In the genomic region with DNA sequence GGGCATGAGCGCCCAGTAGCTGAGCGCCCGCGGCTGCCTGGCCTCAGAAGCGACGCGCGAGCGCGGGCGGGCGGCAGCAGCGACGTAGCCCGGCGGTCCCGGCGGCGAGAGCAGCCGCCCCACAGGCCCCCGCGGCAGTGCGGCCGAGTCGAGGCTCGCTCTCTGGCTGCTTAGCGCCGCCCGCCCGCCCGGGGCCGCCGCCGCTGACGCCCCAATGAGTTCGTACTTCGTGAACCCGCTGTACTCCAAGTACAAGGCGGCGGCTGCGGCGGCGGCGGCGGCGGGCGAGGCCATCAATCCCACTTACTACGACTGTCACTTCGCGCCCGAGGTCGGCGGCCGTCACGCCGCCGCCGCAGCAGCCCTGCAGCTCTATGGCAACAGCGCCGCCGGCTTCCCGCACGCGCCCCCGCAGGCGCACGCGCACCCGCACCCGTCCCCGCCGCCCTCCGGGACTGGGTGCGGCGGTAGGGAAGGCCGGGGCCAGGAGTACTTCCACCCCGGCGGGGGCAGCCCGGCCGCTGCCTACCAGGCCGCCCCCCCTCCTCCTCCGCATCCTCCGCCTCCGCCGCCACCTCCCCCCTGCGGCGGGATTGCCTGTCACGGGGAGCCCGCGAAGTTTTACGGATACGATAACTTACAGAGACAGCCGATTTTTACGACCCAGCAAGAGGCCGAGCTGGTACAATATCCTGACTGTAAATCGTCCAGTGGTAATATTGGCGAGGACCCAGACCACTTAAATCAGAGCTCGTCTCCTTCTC, we compare ENCODE assay signal across 1 cellular context.
TF ChIP-seq lines count a peak whose summit lies in the region.

No MANE protein-coding gene starts in this region.

TF ChIP-seq in HEK293, 187 proteins besides CTCF, POLR2A, EP300 and RAD21 (continued from another document and continues in another):
- TF ChIP-seq, protein P1, sequence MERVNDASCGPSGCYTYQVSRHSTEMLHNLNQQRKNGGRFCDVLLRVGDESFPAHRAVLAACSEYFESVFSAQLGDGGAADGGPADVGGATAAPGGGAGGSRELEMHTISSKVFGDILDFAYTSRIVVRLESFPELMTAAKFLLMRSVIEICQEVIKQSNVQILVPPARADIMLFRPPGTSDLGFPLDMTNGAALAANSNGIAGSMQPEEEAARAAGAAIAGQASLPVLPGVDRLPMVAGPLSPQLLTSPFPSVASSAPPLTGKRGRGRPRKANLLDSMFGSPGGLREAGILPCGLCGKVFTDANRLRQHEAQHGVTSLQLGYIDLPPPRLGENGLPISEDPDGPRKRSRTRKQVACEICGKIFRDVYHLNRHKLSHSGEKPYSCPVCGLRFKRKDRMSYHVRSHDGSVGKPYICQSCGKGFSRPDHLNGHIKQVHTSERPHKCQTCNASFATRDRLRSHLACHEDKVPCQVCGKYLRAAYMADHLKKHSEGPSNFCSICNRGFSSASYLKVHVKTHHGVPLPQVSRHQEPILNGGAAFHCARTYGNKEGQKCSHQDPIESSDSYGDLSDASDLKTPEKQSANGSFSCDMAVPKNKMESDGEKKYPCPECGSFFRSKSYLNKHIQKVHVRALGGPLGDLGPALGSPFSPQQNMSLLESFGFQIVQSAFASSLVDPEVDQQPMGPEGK (tag by site-specific recombination; IDR thresholded peaks at IDR 0.05), result peak; percentile 80
- TF ChIP-seq ZBTB8A (tag by site-specific recombination; IDR thresholded peaks at IDR 0.05) (peak; percentile 80), SP2 (tag by site-specific recombination; IDR thresholded peaks at IDR 0.05) (peak; percentile 41), ZNF792 (tag by site-specific recombination; IDR thresholded peaks at IDR 0.05) (no peak), ZNF335 (tag by site-specific recombination; conservative IDR thresholded peaks at IDR 0.05) (peak; percentile 63; the same call in 1 of the 2 replicates), ZNF560 (tag by site-specific recombination; IDR thresholded peaks at IDR 0.05; ENCODE audit: borderline replicate concordance) (no peak), RBAK (tag by site-specific recombination; IDR thresholded peaks at IDR 0.05) (no peak), HOXC10 (CRISPR knock-in tag; IDR thresholded peaks at IDR 0.05) (no peak; the same call in 1 of the 2 replicates), GLI4 (tag by site-specific recombination; IDR thresholded peaks at IDR 0.05) (no peak), ZFP3 (tag by site-specific recombination; IDR thresholded peaks at IDR 0.05; ENCODE audit: low read depth) (no peak), ZNF473 (tag by site-specific recombination; IDR thresholded peaks at IDR 0.05) (no peak), YY2 (tag by site-specific recombination; IDR thresholded peaks at IDR 0.05) (no peak), ZNF24 (tag by site-specific recombination; IDR thresholded peaks at IDR 0.05) (peak; percentile 46; the same call in 1 of the 2 replicates), ZNF76 (tag by site-specific recombination; IDR thresholded peaks at IDR 0.05; ENCODE audit: borderline replicate concordance, low read depth) (peak; percentile 36; the same call in 1 of the 2 replicates), ZNF184 (tag by site-specific recombination; IDR thresholded peaks at IDR 0.05) (no peak), ZNF214 (tag by site-specific recombination; IDR thresholded peaks at IDR 0.05; ENCODE audit: borderline replicate concordance) (no peak), ZNF37A (tag by site-specific recombination; IDR thresholded peaks at IDR 0.05) (no peak), SP7 (tag by site-specific recombination; IDR thresholded peaks at IDR 0.05) (peak; percentile 49), ZNF610 (tag by site-specific recombination; IDR thresholded peaks at IDR 0.05; ENCODE audit: borderline replicate concordance) (0 out of 2 replicates have a peak, but pooled peaks have one; percentile 17), ZNF555 (tag by site-specific recombination; conservative IDR thresholded peaks at IDR 0.05) (no peak), ZNF654 (tag by site-specific recombination; IDR thresholded peaks at IDR 0.05; ENCODE audit: low read depth) (no peak; the same call in 1 of the 2 replicates), KLF10 (tag by site-specific recombination; IDR thresholded peaks at IDR 0.05) (peak; percentile 48; the same call in 1 of the 2 replicates), ZNF19 (tag by site-specific recombination; IDR thresholded peaks at IDR 0.05; ENCODE audit: low read depth) (no peak), ZNF561 (tag by site-specific recombination; IDR thresholded peaks at IDR 0.05; ENCODE audit: borderline replicate concordance) (peak; percentile 42; the same call in 1 of the 2 replicates), ZSCAN16 (tag by site-specific recombination; IDR thresholded peaks at IDR 0.05) (no peak), ZNF596 (tag by site-specific recombination; IDR thresholded peaks at IDR 0.05) (no peak; the same call in 1 of the 2 replicates), FEZF1 (tag by site-specific recombination; IDR thresholded peaks at IDR 0.05) (peak; percentile 91)
- TF ChIP-seq, protein P2, sequence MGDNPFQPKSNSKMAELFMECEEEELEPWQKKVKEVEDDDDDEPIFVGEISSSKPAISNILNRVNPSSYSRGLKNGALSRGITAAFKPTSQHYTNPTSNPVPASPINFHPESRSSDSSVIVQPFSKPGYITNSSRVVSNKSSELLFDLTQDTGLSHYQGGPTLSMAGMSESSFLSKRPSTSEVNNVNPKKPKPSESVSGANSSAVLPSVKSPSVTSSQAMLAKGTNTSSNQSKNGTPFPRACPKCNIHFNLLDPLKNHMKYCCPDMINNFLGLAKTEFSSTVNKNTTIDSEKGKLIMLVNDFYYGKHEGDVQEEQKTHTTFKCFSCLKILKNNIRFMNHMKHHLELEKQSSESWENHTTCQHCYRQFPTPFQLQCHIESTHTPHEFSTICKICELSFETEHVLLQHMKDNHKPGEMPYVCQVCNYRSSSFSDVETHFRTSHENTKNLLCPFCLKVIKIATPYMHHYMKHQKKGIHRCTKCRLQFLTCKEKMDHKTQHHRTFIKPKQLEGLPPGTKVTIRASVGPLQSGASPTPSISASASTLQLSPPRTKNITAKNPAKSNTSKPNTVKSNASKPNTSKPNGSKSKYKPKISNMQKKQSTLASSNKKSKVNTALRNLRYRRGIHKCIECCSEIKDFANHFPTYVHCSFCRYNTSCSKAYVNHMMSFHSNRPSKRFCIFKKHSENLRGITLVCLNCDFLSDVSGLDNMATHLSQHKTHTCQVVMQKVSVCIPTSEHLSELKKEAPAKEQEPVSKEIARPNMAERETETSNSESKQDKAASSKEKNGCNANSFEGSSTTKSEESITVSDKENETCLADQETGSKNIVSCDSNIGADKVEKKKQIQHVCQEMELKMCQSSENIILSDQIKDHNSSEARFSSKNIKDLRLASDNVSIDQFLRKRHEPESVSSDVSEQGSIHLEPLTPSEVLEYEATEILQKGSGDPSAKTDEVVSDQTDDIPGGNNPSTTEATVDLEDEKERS (tag by site-specific recombination; IDR thresholded peaks at IDR 0.05), result no peak
- TF ChIP-seq, protein P3, sequence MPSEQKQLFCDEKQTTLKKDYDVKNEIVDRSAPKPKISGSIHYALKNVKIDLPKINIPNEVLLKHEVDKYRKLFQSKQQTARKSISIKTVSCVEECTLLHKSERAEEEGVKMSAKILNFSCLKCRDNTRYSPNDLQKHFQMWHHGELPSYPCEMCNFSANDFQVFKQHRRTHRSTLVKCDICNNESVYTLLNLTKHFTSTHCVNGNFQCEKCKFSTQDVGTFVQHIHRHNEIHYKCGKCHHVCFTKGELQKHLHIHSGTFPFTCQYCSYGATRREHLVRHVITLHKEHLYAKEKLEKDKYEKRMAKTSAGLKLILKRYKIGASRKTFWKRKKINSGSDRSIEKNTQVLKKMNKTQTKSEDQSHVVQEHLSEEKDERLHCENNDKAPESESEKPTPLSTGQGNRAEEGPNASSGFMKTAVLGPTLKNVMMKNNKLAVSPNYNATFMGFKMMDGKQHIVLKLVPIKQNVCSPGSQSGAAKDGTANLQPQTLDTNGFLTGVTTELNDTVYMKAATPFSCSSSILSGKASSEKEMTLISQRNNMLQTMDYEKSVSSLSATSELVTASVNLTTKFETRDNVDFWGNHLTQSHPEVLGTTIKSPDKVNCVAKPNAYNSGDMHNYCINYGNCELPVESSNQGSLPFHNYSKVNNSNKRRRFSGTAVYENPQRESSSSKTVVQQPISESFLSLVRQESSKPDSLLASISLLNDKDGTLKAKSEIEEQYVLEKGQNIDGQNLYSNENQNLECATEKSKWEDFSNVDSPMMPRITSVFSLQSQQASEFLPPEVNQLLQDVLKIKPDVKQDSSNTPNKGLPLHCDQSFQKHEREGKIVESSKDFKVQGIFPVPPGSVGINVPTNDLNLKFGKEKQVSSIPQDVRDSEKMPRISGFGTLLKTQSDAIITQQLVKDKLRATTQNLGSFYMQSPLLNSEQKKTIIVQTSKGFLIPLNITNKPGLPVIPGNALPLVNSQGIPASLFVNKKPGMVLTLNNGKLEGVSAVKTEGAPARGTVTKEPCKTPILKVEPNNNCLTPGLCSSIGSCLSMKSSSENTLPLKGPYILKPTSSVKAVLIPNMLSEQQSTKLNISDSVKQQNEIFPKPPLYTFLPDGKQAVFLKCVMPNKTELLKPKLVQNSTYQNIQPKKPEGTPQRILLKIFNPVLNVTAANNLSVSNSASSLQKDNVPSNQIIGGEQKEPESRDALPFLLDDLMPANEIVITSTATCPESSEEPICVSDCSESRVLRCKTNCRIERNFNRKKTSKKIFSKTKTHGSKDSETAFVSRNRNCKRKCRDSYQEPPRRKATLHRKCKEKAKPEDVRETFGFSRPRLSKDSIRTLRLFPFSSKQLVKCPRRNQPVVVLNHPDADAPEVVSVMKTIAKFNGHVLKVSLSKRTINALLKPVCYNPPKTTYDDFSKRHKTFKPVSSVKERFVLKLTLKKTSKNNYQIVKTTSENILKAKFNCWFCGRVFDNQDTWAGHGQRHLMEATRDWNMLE (tag by site-specific recombination; conservative IDR thresholded peaks at IDR 0.05; ENCODE audit: low read depth), result no peak
- TF ChIP-seq, protein P4, sequence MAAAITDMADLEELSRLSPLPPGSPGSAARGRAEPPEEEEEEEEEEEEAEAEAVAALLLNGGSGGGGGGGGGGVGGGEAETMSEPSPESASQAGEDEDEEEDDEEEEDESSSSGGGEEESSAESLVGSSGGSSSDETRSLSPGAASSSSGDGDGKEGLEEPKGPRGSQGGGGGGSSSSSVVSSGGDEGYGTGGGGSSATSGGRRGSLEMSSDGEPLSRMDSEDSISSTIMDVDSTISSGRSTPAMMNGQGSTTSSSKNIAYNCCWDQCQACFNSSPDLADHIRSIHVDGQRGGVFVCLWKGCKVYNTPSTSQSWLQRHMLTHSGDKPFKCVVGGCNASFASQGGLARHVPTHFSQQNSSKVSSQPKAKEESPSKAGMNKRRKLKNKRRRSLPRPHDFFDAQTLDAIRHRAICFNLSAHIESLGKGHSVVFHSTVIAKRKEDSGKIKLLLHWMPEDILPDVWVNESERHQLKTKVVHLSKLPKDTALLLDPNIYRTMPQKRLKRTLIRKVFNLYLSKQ (tag by site-specific recombination; IDR thresholded peaks at IDR 0.05; ENCODE audit: borderline replicate concordance), result no peak
- TF ChIP-seq, protein P5, sequence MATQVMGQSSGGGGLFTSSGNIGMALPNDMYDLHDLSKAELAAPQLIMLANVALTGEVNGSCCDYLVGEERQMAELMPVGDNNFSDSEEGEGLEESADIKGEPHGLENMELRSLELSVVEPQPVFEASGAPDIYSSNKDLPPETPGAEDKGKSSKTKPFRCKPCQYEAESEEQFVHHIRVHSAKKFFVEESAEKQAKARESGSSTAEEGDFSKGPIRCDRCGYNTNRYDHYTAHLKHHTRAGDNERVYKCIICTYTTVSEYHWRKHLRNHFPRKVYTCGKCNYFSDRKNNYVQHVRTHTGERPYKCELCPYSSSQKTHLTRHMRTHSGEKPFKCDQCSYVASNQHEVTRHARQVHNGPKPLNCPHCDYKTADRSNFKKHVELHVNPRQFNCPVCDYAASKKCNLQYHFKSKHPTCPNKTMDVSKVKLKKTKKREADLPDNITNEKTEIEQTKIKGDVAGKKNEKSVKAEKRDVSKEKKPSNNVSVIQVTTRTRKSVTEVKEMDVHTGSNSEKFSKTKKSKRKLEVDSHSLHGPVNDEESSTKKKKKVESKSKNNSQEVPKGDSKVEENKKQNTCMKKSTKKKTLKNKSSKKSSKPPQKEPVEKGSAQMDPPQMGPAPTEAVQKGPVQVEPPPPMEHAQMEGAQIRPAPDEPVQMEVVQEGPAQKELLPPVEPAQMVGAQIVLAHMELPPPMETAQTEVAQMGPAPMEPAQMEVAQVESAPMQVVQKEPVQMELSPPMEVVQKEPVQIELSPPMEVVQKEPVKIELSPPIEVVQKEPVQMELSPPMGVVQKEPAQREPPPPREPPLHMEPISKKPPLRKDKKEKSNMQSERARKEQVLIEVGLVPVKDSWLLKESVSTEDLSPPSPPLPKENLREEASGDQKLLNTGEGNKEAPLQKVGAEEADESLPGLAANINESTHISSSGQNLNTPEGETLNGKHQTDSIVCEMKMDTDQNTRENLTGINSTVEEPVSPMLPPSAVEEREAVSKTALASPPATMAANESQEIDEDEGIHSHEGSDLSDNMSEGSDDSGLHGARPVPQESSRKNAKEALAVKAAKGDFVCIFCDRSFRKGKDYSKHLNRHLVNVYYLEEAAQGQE (tag by site-specific recombination; IDR thresholded peaks at IDR 0.05), result no peak
- TF ChIP-seq, protein P6, sequence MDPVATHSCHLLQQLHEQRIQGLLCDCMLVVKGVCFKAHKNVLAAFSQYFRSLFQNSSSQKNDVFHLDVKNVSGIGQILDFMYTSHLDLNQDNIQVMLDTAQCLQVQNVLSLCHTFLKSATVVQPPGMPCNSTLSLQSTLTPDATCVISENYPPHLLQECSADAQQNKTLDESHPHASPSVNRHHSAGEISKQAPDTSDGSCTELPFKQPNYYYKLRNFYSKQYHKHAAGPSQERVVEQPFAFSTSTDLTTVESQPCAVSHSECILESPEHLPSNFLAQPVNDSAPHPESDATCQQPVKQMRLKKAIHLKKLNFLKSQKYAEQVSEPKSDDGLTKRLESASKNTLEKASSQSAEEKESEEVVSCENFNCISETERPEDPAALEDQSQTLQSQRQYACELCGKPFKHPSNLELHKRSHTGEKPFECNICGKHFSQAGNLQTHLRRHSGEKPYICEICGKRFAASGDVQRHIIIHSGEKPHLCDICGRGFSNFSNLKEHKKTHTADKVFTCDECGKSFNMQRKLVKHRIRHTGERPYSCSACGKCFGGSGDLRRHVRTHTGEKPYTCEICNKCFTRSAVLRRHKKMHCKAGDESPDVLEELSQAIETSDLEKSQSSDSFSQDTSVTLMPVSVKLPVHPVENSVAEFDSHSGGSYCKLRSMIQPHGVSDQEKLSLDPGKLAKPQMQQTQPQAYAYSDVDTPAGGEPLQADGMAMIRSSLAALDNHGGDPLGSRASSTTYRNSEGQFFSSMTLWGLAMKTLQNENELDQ (tag by site-specific recombination; IDR thresholded peaks at IDR 0.05; ENCODE audit: low read depth), result no peak
- TF ChIP-seq, protein P7, sequence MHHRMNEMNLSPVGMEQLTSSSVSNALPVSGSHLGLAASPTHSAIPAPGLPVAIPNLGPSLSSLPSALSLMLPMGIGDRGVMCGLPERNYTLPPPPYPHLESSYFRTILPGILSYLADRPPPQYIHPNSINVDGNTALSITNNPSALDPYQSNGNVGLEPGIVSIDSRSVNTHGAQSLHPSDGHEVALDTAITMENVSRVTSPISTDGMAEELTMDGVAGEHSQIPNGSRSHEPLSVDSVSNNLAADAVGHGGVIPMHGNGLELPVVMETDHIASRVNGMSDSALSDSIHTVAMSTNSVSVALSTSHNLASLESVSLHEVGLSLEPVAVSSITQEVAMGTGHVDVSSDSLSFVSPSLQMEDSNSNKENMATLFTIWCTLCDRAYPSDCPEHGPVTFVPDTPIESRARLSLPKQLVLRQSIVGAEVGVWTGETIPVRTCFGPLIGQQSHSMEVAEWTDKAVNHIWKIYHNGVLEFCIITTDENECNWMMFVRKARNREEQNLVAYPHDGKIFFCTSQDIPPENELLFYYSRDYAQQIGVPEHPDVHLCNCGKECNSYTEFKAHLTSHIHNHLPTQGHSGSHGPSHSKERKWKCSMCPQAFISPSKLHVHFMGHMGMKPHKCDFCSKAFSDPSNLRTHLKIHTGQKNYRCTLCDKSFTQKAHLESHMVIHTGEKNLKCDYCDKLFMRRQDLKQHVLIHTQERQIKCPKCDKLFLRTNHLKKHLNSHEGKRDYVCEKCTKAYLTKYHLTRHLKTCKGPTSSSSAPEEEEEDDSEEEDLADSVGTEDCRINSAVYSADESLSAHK (tag by site-specific recombination; IDR thresholded peaks at IDR 0.05), result peak; percentile 84
